In genomic region chr9:112380102-112380581, GRCh38 we compare ENCODE assay signal across 8 cellular contexts. TPM values are rescaled to one million over a fixed set of nuclear protein-coding genes. Genes with fewer than 3 reads are reported as not detected.
A peak's percentile ranks its signal among the peaks of the same experiment; 100 is the strongest.
DNase-seq lines count a peak whose midpoint lies in the region; TF ChIP-seq lines count a peak whose summit lies in the region.

TSS of gene HSDL2 (plus strand) at chr9:112380108. CDS start at chr9:112380164, 56 bp downstream.

- in situ Hi-C loops in GM13977 (cut with MboI; ENCODE audit: low pct_unique_long_range_greater_than_20kb, low sequenced_read_pairs, unreplicated experiment): no loop called here
- in situ Hi-C loops in KBM-7 (cut with MboI; ENCODE audit: low pct_unique_long_range_greater_than_20kb, low sequenced_read_pairs): no loop called here

- H3K27me3 ChIP-seq in MG63 (no peaks in the 10 kb centered on the region), right atrium auricular region (no peaks in the 10 kb centered on the region)

- H3K4me3 ChIP-seq in MG63 (peak within 1 kb of the TSS; percentile 94), right atrium auricular region (peak within 1 kb of the TSS; percentile 78 to 97), retinal pigment epithelial cell (ENCODE audit: low read length) (peak within 1 kb of the TSS; percentile 92)

- 1% methylated on average over 39 of the region's 39 CpGs for WGBS in adipose tissue, 3 donors

- TF ChIP-seq CTCF in GM13977 (IDR thresholded peaks at IDR 0.05; ENCODE audit: extremely low read depth, insufficient read depth, missing control alignments) (no peak), right atrium auricular region (IDR thresholded peaks at IDR 0.05) (no peak), retinal pigment epithelial cell (conservative IDR thresholded peaks at IDR 0.05; ENCODE audit: low read depth, low read length) (no peak)

- DNase-seq in GM13977 (ENCODE audit: low spot score) (peak; percentile 33), H4 (ENCODE audit: low spot score) (peak; percentile 23), MG63 (peak; percentile 65), right atrium auricular region (ENCODE audit: low spot score) (no peak), retinal pigment epithelial cell (ENCODE audit: low read depth) (no peak), KBM-7 (no peak), SKM-1 treated with dmso at 0.1 percent for 144 hours (lab: John Stamatoyannopoulos, UW; ENCODE audit: unreplicated experiment) (no peak)

- H3K36me3 ChIP-seq in MG63: peaks cover 3% of the 10 kb centered on the region; the same call in 1 of the 2 replicates
- no peaks in the 10 kb centered on the region for H3K36me3 ChIP-seq in right atrium auricular region

- H3K27ac ChIP-seq in adipose tissue (ENCODE audit: low read depth, low read length) (peak within 1 kb of the TSS; percentile 94), right atrium auricular region (peak within 1 kb of the TSS; percentile 98 to 99)

- H3K4me1 ChIP-seq in right atrium auricular region: peaks cover 0 to 67% of the 10 kb centered on the region in 2 donors

- H3K9me3 ChIP-seq in MG63 (no peaks in the 10 kb centered on the region), right atrium auricular region (no peaks in the 10 kb centered on the region)

RNA-seq across cellular contexts. Expression of gene HSDL2, which starts in this region (rescaled TPM):
- total RNA-seq in H4 (2014; rRNA removed; shearing (Covaris generic)): 37.2 and 45.6 TPM in 2 replicates
- 32.1 and 44.3 TPM in 2 replicates for total RNA-seq in MG63 (2014; rRNA removed; shearing (Covaris generic); ENCODE audit: low replicate concordance)
- polyA plus RNA-seq in adipose tissue: 10 to 100 TPM; 16.7 to 63.0 (median 40.2) TPM
- total RNA-seq in right atrium auricular region: 100 to 1,000 TPM in 1 of 2 donors, 10 to 100 TPM in 1; 93.0 to 127 TPM

Comparison
In these comparisons a context has a peak if more than half of its experiments do, and no peak if none do; other contexts are left out.
1. DNase-seq: peak in GM13977 (single experiment), H4 (single experiment) and MG63 (single experiment); none in right atrium auricular region (single experiment), retinal pigment epithelial cell (single experiment), KBM-7 (single experiment) and SKM-1 treated with dmso at 0.1 percent for 144 hours (single experiment).
2. Peak in every context shown above with its lines, with median percentiles within 50 percentile points of each other: H3K4me3 ChIP-seq.